Comparison of ENCODE assay signal across 7 cellular contexts in genomic region chr13:46339035-46339666, GRCh38. TPM values are rescaled to one million over a fixed set of nuclear protein-coding genes. Genes with fewer than 3 reads are reported as not detected.
DNase-seq lines count a peak whose midpoint lies in the region; ATAC-seq, FAIRE-seq and TF ChIP-seq lines count a peak whose summit lies in the region.

No MANE protein-coding gene starts in this region.

- RAD21 ChIA-PET in GM12878 (lab: Charles Lee; ENCODE audit: unreplicated experiment): interaction anchor here (0.7 to 1.2 kb wide), 3 partner anchors 39 to 645 kb away, joined by 3 to 5 read pairs (median 3); no protein-coding TSS in a partner anchor

- H3K4me3 Mint-ChIP-seq in type B pancreatic cell: no peak overlapping the region

- H3K27me3 Mint-ChIP-seq in type B pancreatic cell: no peaks in the 10 kb centered on the region

- CTCF ChIA-PET in GM12878 (lab: Yijun Ruan, JAX): interaction anchor here (0.6 kb wide), 2 partner anchors 44 to 45 kb away, joined by 3 to 5 read pairs; no protein-coding TSS in a partner anchor

- ATAC-seq in GM19438 (IDR thresholded peaks at IDR 0.05; ENCODE audit: low read depth, unreplicated experiment) (peak; percentile 55), GM12878 (peak; percentile 70)

- no peak for TF ChIP-seq EP300 in GM12878 (IDR thresholded peaks at IDR 0.05; ENCODE audit: borderline replicate concordance in 1 of 2, control insufficient read depth in 1 of 2, low read depth in 2 of 2, low read length in 2 of 2)

- no peaks in the 10 kb centered on the region for H3K79me2 ChIP-seq in GM12878 (ENCODE audit: control insufficient read depth, insufficient read depth, low read length)

- WGBS in GM12878 (ENCODE audit: insufficient coverage, insufficient replicate concordance, low lambda C conversion rate, missing lambda C conversion rate): 27% methylated on average over 10 of the region's 10 CpGs

- TF ChIP-seq CTCF in HL-60 (IDR thresholded peaks at IDR 0.05; ENCODE audit: insufficient read depth, low read length) (no peak), GM12878 (IDR thresholded peaks at IDR 0.05 in 2 of 3, conservative IDR thresholded peaks at IDR 0.05 in 1 of 3; ENCODE audit: control insufficient read depth in 2 of 3, extremely low read depth in 1 of 3, insufficient read depth in 1 of 3, low read depth in 3 of 3, low read length in 3 of 3) (no peak), type B pancreatic cell (conservative IDR thresholded peaks at IDR 0.05) (no peak)

- H3K4me3 ChIP-seq in HL-60 (replicated peaks; ENCODE audit: insufficient read depth, low read length): peak overlapping the region; percentile 15; the same call in 1 of the 2 replicates
- no peak overlapping the region for H3K4me3 ChIP-seq in GM12878

- H3K27ac Mint-ChIP-seq in type B pancreatic cell: no peak overlapping the region

- FAIRE-seq in GM12878 (lab: Jason Lieb, UNC): peak; percentile 77

- SMC1A ChIA-PET in GM12878 (lab: Charles Lee; ENCODE audit: uncharacterized antibody, unreplicated experiment): interaction anchor here (0.6 to 1.2 kb wide), 3 partner anchors 50 to 130 kb away, joined by 3 to 4 read pairs (median 3); no protein-coding TSS in a partner anchor

- DNase-seq in HL-60 (ENCODE audit: low read depth in 1 of 2, low spot score in 1 of 2) (peak; percentile 79 to 95), GM12878 (ENCODE audit: low read depth, low spot score) (peak; percentile 59), smooth muscle cell of the brain vasculature (ENCODE audit: low read depth, low spot score) (peak; percentile 92), HUDEP-2 (lab: John Stamatoyannopoulos, UW; ENCODE audit: unreplicated experiment in 76 of 76) (no peak), DMS153 (lab: John Stamatoyannopoulos, UW) (no peak), type B pancreatic cell (ENCODE audit: extremely low spot score, unreplicated experiment) (no peak)

- H3K4me1 Mint-ChIP-seq in type B pancreatic cell (ENCODE audit: unreplicated experiment): peaks cover 17% of the 10 kb centered on the region

- H4K20me1 ChIP-seq in GM12878 (ENCODE audit: control insufficient read depth, insufficient read depth): no peaks in the 10 kb centered on the region

- no peak overlapping the region for H2AFZ ChIP-seq in GM12878 (ENCODE audit: control insufficient read depth, low read depth, low read length)

- peaks cover 0 to 17% of the 10 kb centered on the region in 2 experiments; a peak in 2 of 4 replicates for H3K36me3 ChIP-seq in GM12878 (ENCODE audit: control insufficient read depth in 2 of 2, insufficient read depth in 2 of 2, low read length in 1 of 2)

- H3K9ac ChIP-seq in GM12878 (ENCODE audit: control insufficient read depth, insufficient read depth, low read length): 0 out of 2 replicates have a peak overlapping the region, but pooled peaks have one; percentile 15

- H3K4me1 ChIP-seq in GM12878 (ENCODE audit: control insufficient read depth, insufficient read depth, low read length): peaks cover 38% of the 10 kb centered on the region

- H3K27me3 ChIP-seq in HL-60 (ENCODE audit: insufficient read depth, poor library complexity, severe bottlenecking): no peaks in the 10 kb centered on the region
- H3K27me3 ChIP-seq in GM12878 (replicated peaks in 1 of 2; ENCODE audit: control insufficient read depth in 2 of 2, insufficient read depth in 2 of 2, low read length in 1 of 2): no peaks in the 10 kb centered on the region

- TF ChIP-seq RAD21 in GM12878 (IDR thresholded peaks at IDR 0.05; ENCODE audit: insufficient read depth, low read depth, low read length): no peak

- intact Hi-C loops in GM12878 (cut with micrococcal nuclease; ENCODE audit: unreplicated experiment): no loop called here

- in situ Hi-C loops in GM12878 (cut with MboI): no loop called here

- H3K27ac ChIP-seq in HL-60 (replicated peaks) (peak overlapping the region; percentile 34), GM12878 (ENCODE audit: control insufficient read depth, insufficient read depth) (peak overlapping the region; percentile 17; the same call in 1 of the 2 replicates)

- H3K4me2 ChIP-seq in GM12878 (ENCODE audit: control insufficient read depth, insufficient read depth): peak overlapping the region; percentile 18; the same call in 1 of the 2 replicates

- H3K36me3 Mint-ChIP-seq in type B pancreatic cell: peaks cover 3% of the 10 kb centered on the region

- BruUV-seq in GM12878 (replicated peaks; lab: Mats Ljungman, UMichigan): no TSS peak

- H3K9me3 ChIP-seq in GM12878 (replicated peaks; ENCODE audit: control insufficient read depth, insufficient read depth, low read length): peaks cover 1% of the 10 kb centered on the region; the same call in 1 of the 3 replicates

- POLR2A ChIA-PET in GM12878 (lab: Charles Lee): interaction anchor here (0.6 kb wide), 1 partner anchor 46 kb away, joined by 8 read pairs; no protein-coding TSS in a partner anchor

- TF ChIP-seq POLR2A in GM12878 (IDR thresholded peaks at IDR 0.05; ENCODE audit: low read depth, low read length): no peak

- peaks cover 17% of the 10 kb centered on the region for H3K9me3 Mint-ChIP-seq in type B pancreatic cell

TF ChIP-seq in GM12878, 131 proteins besides CTCF, POLR2A, EP300 and RAD21 (continues in another document):
- TF ChIP-seq POLR2AphosphoS5 (IDR thresholded peaks at IDR 0.05; ENCODE audit: low read length) (no peak), RELB (IDR thresholded peaks at IDR 0.05; ENCODE audit: low read depth) (peak; percentile 55; the same call in 1 of the 2 replicates), JUNB (IDR thresholded peaks at IDR 0.05) (peak; percentile 80), RFX5 (IDR thresholded peaks at IDR 0.05; ENCODE audit: low read depth, low read length) (no peak), RUNX3 (IDR thresholded peaks at IDR 0.05; ENCODE audit: low read length) (peak; percentile 70), ELK1 (IDR thresholded peaks at IDR 0.05; ENCODE audit: low read depth, low read length) (no peak), KDM1A (IDR thresholded peaks at IDR 0.05; ENCODE audit: borderline replicate concordance) (no peak), CREB1 (IDR thresholded peaks at IDR 0.05; ENCODE audit: low read depth) (no peak), RCOR1 (conservative IDR thresholded peaks at IDR 0.05; ENCODE audit: low read depth, low read length) (no peak), SUZ12 (IDR thresholded peaks at IDR 0.05; ENCODE audit: unreplicated experiment) (no peak), EED (IDR thresholded peaks at IDR 0.05; ENCODE audit: low read depth) (peak; percentile 86), CREM (IDR thresholded peaks at IDR 0.05; ENCODE audit: low read depth) (peak; percentile 26; the same call in 1 of the 2 replicates), CBX3 (IDR thresholded peaks at IDR 0.05; ENCODE audit: borderline replicate concordance, low read depth) (no peak)
- TF ChIP-seq, protein P1, sequence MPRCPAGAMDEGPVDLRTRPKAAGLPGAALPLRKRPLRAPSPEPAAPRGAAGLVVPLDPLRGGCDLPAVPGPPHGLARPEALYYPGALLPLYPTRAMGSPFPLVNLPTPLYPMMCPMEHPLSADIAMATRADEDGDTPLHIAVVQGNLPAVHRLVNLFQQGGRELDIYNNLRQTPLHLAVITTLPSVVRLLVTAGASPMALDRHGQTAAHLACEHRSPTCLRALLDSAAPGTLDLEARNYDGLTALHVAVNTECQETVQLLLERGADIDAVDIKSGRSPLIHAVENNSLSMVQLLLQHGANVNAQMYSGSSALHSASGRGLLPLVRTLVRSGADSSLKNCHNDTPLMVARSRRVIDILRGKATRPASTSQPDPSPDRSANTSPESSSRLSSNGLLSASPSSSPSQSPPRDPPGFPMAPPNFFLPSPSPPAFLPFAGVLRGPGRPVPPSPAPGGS (IDR thresholded peaks at IDR 0.05; ENCODE audit: borderline replicate concordance, insufficient read depth, low read depth, low read length, poor library complexity, severe bottlenecking): peak; percentile 54

RNA-seq across cellular contexts. Expression of gene RUBCNL, which starts 47.9 kb away (rescaled TPM):
- total RNA-seq in GM12878 (2013; cell fraction: nucleolus; rRNA removed): 61.1 and 62.6 TPM in 2 replicates
- total RNA-seq in GM12878 (2014; rRNA removed) (49.5 and 51.9 TPM in 2 replicates), GM12878 (2014; rRNA removed; fragmentation: Illumina TruSeq; extraction: Trizol) (37.2 and 38.6 TPM in 2 replicates), GM12878 (2021) (39.2 and 41.8 TPM in 2 replicates), type B pancreatic cell (ENCODE audit: low replicate concordance) (1.1 TPM in 2 replicates)
- 43.1 TPM for polyA plus RNA-seq in GM12878 (2011; ENCODE audit: low read depth)
- polyA plus RNA-seq in GM12878 (2011; rRNA removed) (0.48 and 0.71 TPM in 2 replicates), GM12878 (2014; fragmentation: Illumina TruSeq; extraction: Trizol) (39.2 and 43.0 TPM in 2 replicates), GM12878 (2014; fragmentation: Nextera tagmentation; extraction: Ambion mirVana) (10 to 100 TPM; 21.4 to 28.5 TPM), GM12878 (2014; rRNA removed) (33.2 and 36.3 TPM in 2 replicates), GM12878 (2016; fragmentation: Nextera tagmentation; extraction: Ambion mirVana) (10 to 100 TPM; 42.4 to 45.0 TPM)
- polyA plus RNA-seq in GM12878 (2011; cell fraction: cytosol; rRNA removed): 0.58 and 0.92 TPM in 2 replicates
- 2.0 and 2.3 TPM in 2 replicates for polyA plus RNA-seq in GM12878 (2011; cell fraction: nucleus; rRNA removed)
- polyA plus RNA-seq in GM12878 (2012): 48.4 and 49.8 TPM in 2 replicates
- polyA minus RNA-seq in GM12878 (2011; rRNA and poly(A)+ RNA removed): 2.2 and 2.3 TPM in 2 replicates
- 0.52 and 0.67 TPM in 2 replicates for polyA minus RNA-seq in GM12878 (2011; cell fraction: cytosol; rRNA and poly(A)+ RNA removed)
- 0.48 and 1.5 TPM in 2 replicates for polyA minus RNA-seq in GM12878 (2011; cell fraction: nucleus; rRNA and poly(A)+ RNA removed)

Comparison
In these comparisons a context has a peak if more than half of its experiments do, and no peak if none do; other contexts are left out.
1. DNase-seq: peak in HL-60 (2 of 2), GM12878 (single experiment) and smooth muscle cell of the brain vasculature (single experiment); none in HUDEP-2 (0 of 76), DMS153 (single experiment) and type B pancreatic cell (single experiment).
2. RNA of gene RUBCNL, which starts 47.9 kb away (total RNA-seq): 37.2 to 62.6 TPM in GM12878; 1.1 TPM in type B pancreatic cell; every median in the first group is over 10 times any median in the second.